ENCODE assay signal across 13 cellular contexts in genomic region chr13:23428183-23428528, GRCh38. TPM values are rescaled to one million over a fixed set of nuclear protein-coding genes. Genes with fewer than 3 reads are reported as not detected.
DNase-seq lines count a peak whose midpoint lies in the region; TF ChIP-seq lines count a peak whose summit lies in the region.
"Had no signal": no experiment of that assay in that cellular context is flagged by ENCODE, and none has a peak within 500 bp of the region (broad histone marks: within the 10 kb centered on the region; RNA-seq: fewer than 3 reads in every experiment).

No MANE protein-coding gene starts in this region.

- DNase-seq in GM23248: peak; percentile 67
- no peak for DNase-seq in left ventricle myocardium inferior
- DNase-seq in activated CD4-positive, CD25-positive, alpha-beta regulatory T cell treated with anti-CD3 and anti-CD28 coated beads, Interleukin-2, amount 50 U/mL, for 72 hours: no peak
- no peak for DNase-seq in nephron progenitor cell
- no peak for DNase-seq in NK-92 treated with Interleukin-12 subunit alpha and Interleukin-12 subunit beta, amount 100 ng/mL, for 24 hours (lab: John Stamatoyannopoulos, UW)
- DNase-seq in SK-N-DZ (ENCODE audit: low spot score): no peak
- DNase-seq: activated CD8-positive, alpha-beta memory T cell treated with anti-CD3 and anti-CD28 coated beads for 24 hours; KBM-7; NCI-H2081 had no signal

- H3F3A ChIP-seq in GM23248 (ENCODE audit: insufficient read depth): peaks cover 17% of the 10 kb centered on the region

- H3K9me3 Mint-ChIP-seq in brain: no peaks in the 10 kb centered on the region
- no peaks in the 10 kb centered on the region for H3K9me3 Mint-ChIP-seq in nephron progenitor cell
- H3K9me3 Mint-ChIP-seq: activated naive CD4-positive, alpha-beta T cell treated with anti-CD3 and anti-CD28 coated beads, Interleukin-2, amount 50 U/mL, for 72 hours had no signal

- H3K27ac Mint-ChIP-seq in brain: peak overlapping the region in 4 of 5 experiments; percentile 29 to 93 (median 90)
- H3K27ac Mint-ChIP-seq in nephron progenitor cell: no peak overlapping the region
- H3K27ac Mint-ChIP-seq: activated naive CD4-positive, alpha-beta T cell treated with anti-CD3 and anti-CD28 coated beads, Interleukin-2, amount 50 U/mL, for 72 hours had no signal

- H4K20me1 ChIP-seq in GM23248 (ENCODE audit: insufficient read depth): no peaks in the 10 kb centered on the region
- H4K20me1 ChIP-seq: BLaER1 had no signal

- H3K27me3 Mint-ChIP-seq in brain (peaks cover 5% of the 10 kb centered on the region), nephron progenitor cell (ENCODE audit: low read depth, poor library complexity) (no peaks in the 10 kb centered on the region)

- H3K36me3 ChIP-seq in GM23248 (ENCODE audit: low read depth): no peaks in the 10 kb centered on the region
- H3K36me3 ChIP-seq in left ventricle myocardium inferior: no peaks in the 10 kb centered on the region
- H3K36me3 ChIP-seq in rectal smooth muscle tissue (ENCODE audit: control insufficient read depth, insufficient read depth, low read length): no peaks in the 10 kb centered on the region
- H3K36me3 ChIP-seq: BLaER1 had no signal

- in situ Hi-C loops in GM23248 (cut with MboI): no loop called here

- H3K9ac ChIP-seq in GM23248: peak overlapping the region; percentile 52
- H3K9ac ChIP-seq in rectal smooth muscle tissue (ENCODE audit: low read length): no peak overlapping the region
- H3K9ac ChIP-seq: BLaER1 had no signal

- H3K4me3 Mint-ChIP-seq in brain (peak overlapping the region; percentile 57 to 84 (median 64)), nephron progenitor cell (no peak overlapping the region)

- intact Hi-C loops in left ventricle myocardium inferior (cut with micrococcal nuclease): no loop called here

- H3K27me3 ChIP-seq in GM23248 (replicated peaks; ENCODE audit: insufficient read depth) (no peaks in the 10 kb centered on the region), left ventricle myocardium inferior (ENCODE audit: low read depth) (no peaks in the 10 kb centered on the region), rectal smooth muscle tissue (ENCODE audit: control insufficient read depth, insufficient read depth, low read length) (no peaks in the 10 kb centered on the region)

- H3K9me3 ChIP-seq in GM23248 (ENCODE audit: low read depth): no peaks in the 10 kb centered on the region
- no peaks in the 10 kb centered on the region for H3K9me3 ChIP-seq in left ventricle myocardium inferior (replicated peaks)
- H3K9me3 ChIP-seq: BLaER1 had no signal

- peak overlapping the region; percentile 72 for H3K4me2 ChIP-seq in GM23248 (ENCODE audit: unreplicated experiment)
- H3K4me2 ChIP-seq: BLaER1 had no signal

- H3K9me2 ChIP-seq in GM23248 (ENCODE audit: insufficient read depth): no peaks in the 10 kb centered on the region

- TF ChIP-seq CTCF in brain (conservative IDR thresholded peaks at IDR 0.05) (no peak), left ventricle myocardium inferior (IDR thresholded peaks at IDR 0.05; ENCODE audit: borderline replicate concordance) (no peak), nephron progenitor cell (IDR thresholded peaks at IDR 0.05) (no peak)

- no peaks in the 10 kb centered on the region for H3K79me2 ChIP-seq in GM23248 (ENCODE audit: insufficient read depth)

- peaks cover 55% of the 10 kb centered on the region for H3K36me3 Mint-ChIP-seq in brain
- peaks cover 30% of the 10 kb centered on the region for H3K36me3 Mint-ChIP-seq in nephron progenitor cell (ENCODE audit: low read depth)
- H3K36me3 Mint-ChIP-seq: activated naive CD4-positive, alpha-beta T cell treated with anti-CD3 and anti-CD28 coated beads, Interleukin-2, amount 50 U/mL, for 72 hours had no signal

- H2AFZ ChIP-seq in GM23248: no peak overlapping the region

- peaks cover 60% of the 10 kb centered on the region for H3K4me1 Mint-ChIP-seq in brain
- H3K4me1 Mint-ChIP-seq in nephron progenitor cell: peaks cover 51% of the 10 kb centered on the region

- 71 to 72% methylated on average over 6 of the region's 6 CpGs for WGBS in GM23248 (ENCODE audit: low coverage in 1 of 2, low lambda C conversion rate in 2 of 2, missing lambda C conversion rate in 2 of 2), 2 experiments

- peaks cover 28% of the 10 kb centered on the region for H3K4me1 ChIP-seq in GM23248 (ENCODE audit: insufficient read depth)
- H3K4me1 ChIP-seq in left ventricle myocardium inferior: peaks cover 29% of the 10 kb centered on the region
- peaks cover 21% of the 10 kb centered on the region for H3K4me1 ChIP-seq in rectal smooth muscle tissue (ENCODE audit: control insufficient read depth, insufficient read depth, low read length)
- H3K4me1 ChIP-seq: BLaER1 had no signal

- H3K4me3 ChIP-seq in GM23248 (peak overlapping the region; percentile 37; the same call in 1 of the 2 replicates), left ventricle myocardium inferior (peak overlapping the region; percentile 11), rectal smooth muscle tissue (ENCODE audit: low read length) (no peak overlapping the region)
- H3K4me3 ChIP-seq: BLaER1 had no signal

- H3K27ac ChIP-seq in GM23248 (peak overlapping the region; percentile 71), left ventricle myocardium inferior (replicated peaks) (peak overlapping the region; percentile 62), rectal smooth muscle tissue (ENCODE audit: low read depth, low read length) (peak overlapping the region; percentile 75)
- H3K27ac ChIP-seq: BLaER1 had no signal

RNA-seq across cellular contexts. Expression of gene SACS, which starts 5.3 kb away (rescaled TPM):
- 45.7 and 54.4 TPM in 2 replicates for total RNA-seq in GM23248 (2014; rRNA removed; shearing (Covaris generic))
- polyA plus RNA-seq in GM23248 (2016; fragmentation: Nextera tagmentation; extraction: Ambion mirVana) (6.1 and 8.1 TPM in 2 replicates), brain (ENCODE audit: insufficient read depth, low read depth, low replicate concordance) (1.8 TPM)
- 9.4 TPM for total RNA-seq in left ventricle myocardium inferior
- polyA plus RNA-seq in SK-N-DZ (2014; cell fraction: cytosol; rRNA removed): 20.2 and 21.1 TPM in 2 replicates
- polyA plus RNA-seq in SK-N-DZ (2014; cell fraction: nucleus; rRNA removed): 61.9 and 76.8 TPM in 2 replicates
